9 cellular contexts compared by ENCODE assay signal in genomic region chr1:89200668-89201488, GRCh38. TPM values are rescaled to one million over a fixed set of nuclear protein-coding genes. Genes with fewer than 3 reads are reported as not detected.
DNase-seq lines count a peak whose midpoint lies in the region; ATAC-seq and TF ChIP-seq lines count a peak whose summit lies in the region.
"Had no signal": no experiment of that assay in that cellular context is flagged by ENCODE, and none has a peak within 500 bp of the region (broad histone marks: within the 10 kb centered on the region; RNA-seq: fewer than 3 reads in every experiment).

No MANE protein-coding gene starts in this region.

- 20 to 35% (median 28%) methylated on average over 5 of the region's 5 CpGs for WGBS in stomach, 5 donors

- DNase-seq in activated T-cell treated with anti-CD3 and anti-CD28 coated beads, Interleukin-2, amount 50 U/mL, for 24 hours, result no peak
- DNase-seq in activated T-cell treated with anti-CD3 and anti-CD28 coated beads, Interleukin-2, amount 50 U/mL, for 48 hours, result no peak
- no peak for DNase-seq in stomach
- no peak for DNase-seq in DMS153 (lab: John Stamatoyannopoulos, UW)
- DNase-seq in cerebellum (ENCODE audit: low spot score), result no peak
- DNase-seq in dorsolateral prefrontal cortex, result no peak

- peak overlapping the region; percentile 93 for H3K4me3 Mint-ChIP-seq in activated T-cell treated with anti-CD3 and anti-CD28 coated beads, Interleukin-2, amount 50 U/mL, for 24 hours
- H3K4me3 Mint-ChIP-seq in activated T-helper 17 cell treated with anti-CD3 and anti-CD28 coated beads, Interleukin-2, amount 50 U/mL, for 72 hours, result peak overlapping the region; percentile 93

- H3K4me1 ChIP-seq in stomach, result peaks cover 0 to 75% (median 20%) of the 10 kb centered on the region in 4 donors

- H3K36me3 Mint-ChIP-seq in activated T-cell treated with anti-CD3 and anti-CD28 coated beads, Interleukin-2, amount 50 U/mL, for 24 hours (ENCODE audit: low read depth), result peaks cover 47% of the 10 kb centered on the region
- H3K36me3 Mint-ChIP-seq in activated T-helper 17 cell treated with anti-CD3 and anti-CD28 coated beads, Interleukin-2, amount 50 U/mL, for 72 hours (ENCODE audit: low read depth), result peaks cover 19% of the 10 kb centered on the region

- H3K9me3 Mint-ChIP-seq in activated T-cell treated with anti-CD3 and anti-CD28 coated beads, Interleukin-2, amount 50 U/mL, for 24 hours, result peaks cover 14% of the 10 kb centered on the region
- H3K9me3 Mint-ChIP-seq in activated T-helper 17 cell treated with anti-CD3 and anti-CD28 coated beads, Interleukin-2, amount 50 U/mL, for 72 hours, result peaks cover 3% of the 10 kb centered on the region

- TF ChIP-seq CTCF in stomach (IDR thresholded peaks at IDR 0.05) (no peak), dorsolateral prefrontal cortex (IDR thresholded peaks at IDR 0.05 in 54 of 56, conservative IDR thresholded peaks at IDR 0.05 in 2 of 56; ENCODE audit: low read depth in 1 of 56, partially characterized antibody in 56 of 56) (no peak)

- peaks cover 5 to 15% (median 13%) of the 10 kb centered on the region in 4 donors for H3K9me3 ChIP-seq in stomach

- no peaks in the 10 kb centered on the region for H3K27me3 ChIP-seq in stomach
- peaks cover 0 to 20% (median 0%) of the 10 kb centered on the region in 45 donors for H3K27me3 ChIP-seq in dorsolateral prefrontal cortex

- H3K4me1 Mint-ChIP-seq in activated T-cell treated with anti-CD3 and anti-CD28 coated beads, Interleukin-2, amount 50 U/mL, for 24 hours (ENCODE audit: low read depth), result peaks cover 64% of the 10 kb centered on the region
- peaks cover 25% of the 10 kb centered on the region for H3K4me1 Mint-ChIP-seq in activated T-helper 17 cell treated with anti-CD3 and anti-CD28 coated beads, Interleukin-2, amount 50 U/mL, for 72 hours

- TF ChIP-seq EP300 in stomach (IDR thresholded peaks at IDR 0.05), result no peak

- no peak for TF ChIP-seq POLR2A in stomach (IDR thresholded peaks at IDR 0.05)

- H3K36me3 ChIP-seq in stomach, result no peaks in the 10 kb centered on the region

- H3K27me3 Mint-ChIP-seq in activated T-cell treated with anti-CD3 and anti-CD28 coated beads, Interleukin-2, amount 50 U/mL, for 24 hours, result no peaks in the 10 kb centered on the region
- no peaks in the 10 kb centered on the region for H3K27me3 Mint-ChIP-seq in activated T-helper 17 cell treated with anti-CD3 and anti-CD28 coated beads, Interleukin-2, amount 50 U/mL, for 72 hours

- H3K27ac Mint-ChIP-seq in activated T-cell treated with anti-CD3 and anti-CD28 coated beads, Interleukin-2, amount 50 U/mL, for 24 hours, result peak overlapping the region; percentile 99
- peak overlapping the region; percentile 75 for H3K27ac Mint-ChIP-seq in activated T-helper 17 cell treated with anti-CD3 and anti-CD28 coated beads, Interleukin-2, amount 50 U/mL, for 72 hours

- intact Hi-C loops in stomach (cut with DNase I; ENCODE audit: low total_unique reads) (no loop called here), dorsolateral prefrontal cortex (cut with DNase I) (no loop called here)

- H3K4me3 ChIP-seq in stomach (no peak overlapping the region), dorsolateral prefrontal cortex (no peak overlapping the region)

- ATAC-seq in HG02973 (IDR thresholded peaks at IDR 0.05; ENCODE audit: unreplicated experiment), result peak; percentile 59
- peak; percentile 46 for ATAC-seq in activated T-helper 17 cell treated with anti-CD3 and anti-CD28 coated beads, Interleukin-2, amount 50 U/mL, for 72 hours (replicated peaks)

- H3K27ac ChIP-seq in stomach, result peak overlapping the region in 3 of 5 donors; percentile 11 to 80 (median 24)
- H3K27ac ChIP-seq in dorsolateral prefrontal cortex, result peak overlapping the region in 5 of 59 donors; percentile 1 to 26 (median 21)

RNA-seq across cellular contexts. Expression of gene GBP4, which starts 2.1 kb away (rescaled TPM):
- total RNA-seq in activated T-helper 17 cell treated with anti-CD3 and anti-CD28 coated beads, Interleukin-2, amount 50 U/mL, for 72 hours, result 10 to 100 TPM; 31.3 to 36.5 TPM
- total RNA-seq in stomach, result 10 to 100 TPM in 1 of 5 donors, 1 to 10 TPM in 4; 1.8 to 10.5 (median 7.2) TPM
- polyA plus RNA-seq in stomach, result 10 to 100 TPM in 2 of 3 donors, 1 to 10 TPM in 1; 4.7 to 17.1 (median 13.3) TPM
- total RNA-seq in cerebellum, result 0.91 TPM
- 10 to 100 TPM in 8 of 120 experiments, 1 to 10 TPM in 112; 1.4 to 26.8 (median 5.0) TPM for total RNA-seq in dorsolateral prefrontal cortex

RNA-seq across cellular contexts. Expression of gene GBP7, which starts 25.1 kb away (rescaled TPM):
- total RNA-seq in activated T-helper 17 cell treated with anti-CD3 and anti-CD28 coated beads, Interleukin-2, amount 50 U/mL, for 72 hours, result not detected
- total RNA-seq in stomach (not detected), cerebellum (not detected), dorsolateral prefrontal cortex (under 1 TPM in 4 of 120 experiments, not detected in 116; 0.18 to 0.40 (median 0.36) TPM)
- polyA plus RNA-seq in stomach, result not detected
- total RNA-seq: astrocyte had no signal
